In the genomic region with DNA sequence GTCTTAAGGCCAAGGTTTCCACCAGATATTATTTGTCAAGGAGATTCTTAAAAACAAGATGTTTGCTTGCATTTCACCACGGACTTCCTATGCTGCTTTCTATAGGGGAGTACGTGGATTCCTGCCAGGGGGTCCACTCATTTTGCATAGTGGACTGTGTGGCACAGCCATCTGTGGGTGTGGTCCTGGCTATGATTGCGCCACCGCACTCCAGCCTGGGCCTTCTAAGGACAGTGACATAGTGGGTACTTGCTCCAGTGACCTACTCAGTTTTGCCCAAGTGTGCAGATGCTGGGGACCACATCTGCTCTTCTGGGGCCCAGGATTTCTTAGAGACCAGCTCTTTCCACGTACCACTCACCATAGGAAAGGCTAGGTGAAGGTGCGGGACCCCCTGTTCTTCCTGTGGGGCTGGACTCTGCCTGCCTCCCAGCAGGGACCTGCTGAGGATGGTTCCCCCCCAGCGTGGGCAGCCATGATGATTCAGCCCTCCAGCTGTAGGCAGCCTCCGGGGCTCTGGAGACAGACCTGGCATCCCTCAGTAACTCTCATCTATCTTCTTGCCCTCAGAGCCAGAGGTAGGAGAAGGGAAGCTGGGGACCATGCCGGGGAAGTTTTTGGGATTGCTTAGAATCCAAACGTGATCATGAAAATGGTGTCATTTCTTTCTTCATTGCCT, we compare ENCODE assay signal across 11 cellular contexts. TPM values are rescaled to one million over a fixed set of nuclear protein-coding genes. Genes with fewer than 3 reads are reported as not detected.
DNase-seq lines count a peak whose midpoint lies in the region; ATAC-seq, FAIRE-seq and TF ChIP-seq lines count a peak whose summit lies in the region.
"Had no signal": no experiment of that assay in that cellular context is flagged by ENCODE, and none has a peak within 500 bp of the region (broad histone marks: within the 10 kb centered on the region; RNA-seq: fewer than 3 reads in every experiment).

No MANE protein-coding gene starts in this region.

- H3K79me2 ChIP-seq in K562 (ENCODE audit: control insufficient read depth, insufficient read depth, low read length): peaks cover 99% of the 10 kb centered on the region
- H3K79me2 ChIP-seq in mesendoderm (ENCODE audit: control insufficient read depth, insufficient read depth, low read length): peaks cover 68% of the 10 kb centered on the region

- no peak overlapping the region for H3K4ac ChIP-seq in mesendoderm (ENCODE audit: low read depth, low read length)

- CTCF ChIA-PET in A549 (lab: Yijun Ruan, JAX): interaction anchor here (1.0 to 2.9 kb wide), 4 partner anchors 50 to 83 kb away, joined by 3 to 9 read pairs (median 3); no protein-coding TSS in a partner anchor
- CTCF ChIA-PET in K562 (lab: Yijun Ruan, JAX; ENCODE audit: low intra/inter-chr PET ratio): no interaction called here

- no peak overlapping the region; a peak in 1 of 6 replicates for H3K27ac ChIP-seq in A549
- 0 out of 2 replicates have a peak overlapping the region, but pooled peaks have one; percentile 13 for H3K27ac ChIP-seq in HUES6 (ENCODE audit: low read depth, low read length)
- no peak overlapping the region; the same call in 2 of the 3 replicates for H3K27ac ChIP-seq in K562 (ENCODE audit: extremely low read depth, low read depth, low read length)
- no peak overlapping the region for H3K27ac ChIP-seq in mesendoderm (ENCODE audit: low read depth, low read length)
- H3K27ac ChIP-seq in uterus: no peak overlapping the region
- H3K27ac ChIP-seq: SJSA1 had no signal

- H3K27me3 ChIP-seq in HUES6 (ENCODE audit: control insufficient read depth, insufficient read depth, low read length): no peaks in the 10 kb centered on the region
- H3K27me3 ChIP-seq in K562 (ENCODE audit: control insufficient read depth in 2 of 2, insufficient read depth in 2 of 2, low read length in 2 of 2): no peaks in the 10 kb centered on the region; a peak in 1 of 5 replicates
- H3K27me3 ChIP-seq in mesendoderm (ENCODE audit: insufficient read depth, low read length, poor library complexity): no peaks in the 10 kb centered on the region
- no peaks in the 10 kb centered on the region for H3K27me3 ChIP-seq in uterus
- H3K27me3 ChIP-seq: SJSA1 had no signal

- no peak overlapping the region for H4K8ac ChIP-seq in mesendoderm (ENCODE audit: low read depth, low read length)

- peaks cover 8% of the 10 kb centered on the region for H3K79me1 ChIP-seq in mesendoderm (ENCODE audit: low read length)

- TF ChIP-seq CTCF in A549 (IDR thresholded peaks at IDR 0.05) (no peak), K562 (IDR thresholded peaks at IDR 0.05 in 2 of 3, conservative IDR thresholded peaks at IDR 0.05 in 1 of 3; ENCODE audit: insufficient read depth in 2 of 3, low read depth in 1 of 3, low read length in 3 of 3) (no peak), uterus (IDR thresholded peaks at IDR 0.05) (no peak)

- ATAC-seq in A549 (no peak), K562 (no peak), GM18519 (IDR thresholded peaks at IDR 0.05; ENCODE audit: low FRiP score, unreplicated experiment) (no peak)

- 87% methylated on average over 10 of the region's 10 CpGs for WGBS in A549 (ENCODE audit: missing lambda C conversion rate)
- 79% methylated on average over 10 of the region's 10 CpGs for whole genome bisulfite sequencing in K562 (ENCODE audit: insufficient coverage, low coverage, missing lambda C conversion rate)
- WGBS in mesendoderm (ENCODE audit: extremely low coverage, insufficient coverage, low lambda C conversion rate): no CpG with 5 or more reads among the region's 10 CpGs

- TF ChIP-seq EP300 in A549 (IDR thresholded peaks at IDR 0.05) (no peak), K562 (IDR thresholded peaks at IDR 0.05; ENCODE audit: low read length) (no peak)

- H3K9me3 ChIP-seq in A549: no peaks in the 10 kb centered on the region
- no peaks in the 10 kb centered on the region for H3K9me3 ChIP-seq in HUES6 (ENCODE audit: control insufficient read depth, insufficient read depth, low read depth, low read length)
- H3K9me3 ChIP-seq in K562 (replicated peaks; ENCODE audit: control insufficient read depth, insufficient read depth, low read depth, low read length): no peaks in the 10 kb centered on the region
- H3K9me3 ChIP-seq in uterus: no peaks in the 10 kb centered on the region
- H3K9me3 ChIP-seq: SJSA1 had no signal

- H3K36me3 ChIP-seq in HUES6 (ENCODE audit: control insufficient read depth, insufficient read depth, low read length) (no peaks in the 10 kb centered on the region), K562 (ENCODE audit: control insufficient read depth, insufficient read depth, low read length) (peaks cover 30% of the 10 kb centered on the region; the same call in 2 of the 3 replicates), mesendoderm (ENCODE audit: control insufficient read depth, insufficient read depth, low read length) (no peaks in the 10 kb centered on the region), uterus (no peaks in the 10 kb centered on the region)

- BruUV-seq in K562 (replicated peaks; lab: Mats Ljungman, UMichigan): no TSS peak

- no peak overlapping the region for H2BK120ac ChIP-seq in mesendoderm (ENCODE audit: low read depth, low read length)

- H2BK15ac ChIP-seq in mesendoderm (replicated peaks; ENCODE audit: low read depth): no peak overlapping the region

- TF ChIP-seq RAD21 in A549 (conservative IDR thresholded peaks at IDR 0.05 in 1 of 2, IDR thresholded peaks at IDR 0.05 in 1 of 2) (no peak), K562 (CRISPR knock-in tag; conservative IDR thresholded peaks at IDR 0.05 in 1 of 2, IDR thresholded peaks at IDR 0.05 in 1 of 2) (no peak)

- FAIRE-seq in A549 (lab: Jason Lieb, UNC) (no peak), K562 (lab: Jason Lieb, UNC) (no peak)
- FAIRE-seq: H54 had no signal

- H2AFZ ChIP-seq in K562 (ENCODE audit: low read depth, low read length): no peak overlapping the region

- H2AK5ac ChIP-seq in mesendoderm (ENCODE audit: low read length): no peak overlapping the region

- H2BK5ac ChIP-seq in mesendoderm (ENCODE audit: low read length): no peak overlapping the region

- peaks cover 49% of the 10 kb centered on the region for H4K20me1 ChIP-seq in K562 (replicated peaks; ENCODE audit: control insufficient read depth, insufficient read depth, low read length)

- H4K5ac ChIP-seq in mesendoderm (ENCODE audit: low read length): no peak overlapping the region

- no peak overlapping the region for H3K23ac ChIP-seq in mesendoderm (ENCODE audit: low read length)

- in situ Hi-C loops in K562 (cut with MboI): no loop called here

- H3K4me1 ChIP-seq in A549: peaks cover 49% of the 10 kb centered on the region
- H3K4me1 ChIP-seq in HUES6 (ENCODE audit: control insufficient read depth, insufficient read depth, low read length): peaks cover 61% of the 10 kb centered on the region
- peaks cover 35 to 45% of the 10 kb centered on the region in 2 experiments; a peak in 4 of 5 replicates for H3K4me1 ChIP-seq in K562 (replicated peaks in 1 of 2; ENCODE audit: control insufficient read depth in 2 of 2, insufficient read depth in 2 of 2, low read length in 2 of 2)
- peaks cover 30% of the 10 kb centered on the region for H3K4me1 ChIP-seq in mesendoderm (ENCODE audit: control insufficient read depth, low read depth, low read length)
- peaks cover 0 to under 1% of the 10 kb centered on the region in 2 donors for H3K4me1 ChIP-seq in uterus

- H3K18ac ChIP-seq in mesendoderm (ENCODE audit: low read length): peak overlapping the region; percentile 10

- H3K4me2 ChIP-seq in A549 (peak overlapping the region; percentile 51), K562 (ENCODE audit: insufficient read depth, low read length) (peak overlapping the region; percentile 100), mesendoderm (ENCODE audit: low read length) (peak overlapping the region; percentile 56)

- peak overlapping the region; percentile 97 for H3K56ac ChIP-seq in mesendoderm (ENCODE audit: low read length)

- H3K4me3 ChIP-seq in A549: no peak overlapping the region
- H3K4me3 ChIP-seq in HUES6 (ENCODE audit: low read depth, low read length): peak overlapping the region; percentile 96
- no peak overlapping the region for H3K4me3 ChIP-seq in K562
- H3K4me3 ChIP-seq in mesendoderm (ENCODE audit: low read length): no peak overlapping the region
- no peak overlapping the region for H3K4me3 ChIP-seq in uterus
- H3K4me3 ChIP-seq: SJSA1 had no signal

- POLR2A ChIA-PET in A549 (lab: Yijun Ruan, JAX) (no interaction called here), K562 (lab: Yijun Ruan, JAX) (interaction anchor here (8.8 kb wide), 1 partner anchor 12 kb away, joined by 92 read pairs; no protein-coding TSS in a partner anchor)

- H3K9ac ChIP-seq in HUES6 (ENCODE audit: low read length): no peak overlapping the region
- peak overlapping the region in 1 of 2 experiments; percentile 66; a peak in 1 of 4 replicates for H3K9ac ChIP-seq in K562 (ENCODE audit: insufficient read depth in 1 of 2, low read depth in 2 of 2, low read length in 2 of 2)
- peak overlapping the region; percentile 98 for H3K9ac ChIP-seq in mesendoderm (ENCODE audit: low read length)

- DNase-seq in A549 (ENCODE audit: low read depth in 1 of 2, low spot score in 1 of 2) (no peak), K562 (ENCODE audit: extremely low read depth in 1 of 4, low spot score in 3 of 4) (peak in 1 of 4 experiments; percentile 10), mesendoderm (no peak), dermis blood vessel endothelial cell (no peak), uterus (no peak)
- DNase-seq in activated effector memory CD4-positive, alpha-beta T cell treated with anti-CD3 and anti-CD28 coated beads, Interleukin-2, amount 50 U/mL, for 16 hours: no peak
- DNase-seq: Calu3 had no signal

- TF ChIP-seq POLR2A in A549 (IDR thresholded peaks at IDR 0.05; ENCODE audit: low read length) (no peak), K562 (conservative IDR thresholded peaks at IDR 0.05) (no peak), uterus (IDR thresholded peaks at IDR 0.05) (no peak)

- peaks cover 6% of the 10 kb centered on the region for H3K9me1 ChIP-seq in K562 (ENCODE audit: control insufficient read depth, insufficient read depth, low read length)

- intact Hi-C loops in K562 (cut with micrococcal nuclease): no loop called here
- intact Hi-C loops in uterus (cut with DNase I; ENCODE audit: low total_unique reads): no loop called here

RNA-seq across cellular contexts. Expression of gene HK1, which starts 42.9 kb away (rescaled TPM):
- polyA plus RNA-seq in A549 (2011; rRNA removed): 17.3 and 21.6 TPM in 2 replicates
- 15.7 and 17.5 TPM in 2 replicates for polyA plus RNA-seq in A549 (2012; cell fraction: cytosol; rRNA removed)
- 24.5 and 28.5 TPM in 2 replicates for polyA plus RNA-seq in A549 (2012; cell fraction: nucleus; rRNA removed)
- polyA plus RNA-seq in A549 (2017; fragmentation: RNase III; extraction: RNeasy Plus Mini Kit Qiagen cat#74134 plus additional on column Dnase treatment): 50.6 to 58.9 TPM (median 51.3 TPM) in 3 replicates
- polyA minus RNA-seq in A549 (2011; rRNA and poly(A)+ RNA removed): 23.5 and 27.1 TPM in 2 replicates
- total RNA-seq in K562 (2011; cell fraction: chromatin; rRNA removed; ENCODE audit: low replicate concordance): 146 and 195 TPM in 2 replicates
- total RNA-seq in K562 (2011; cell fraction: nucleolus; rRNA removed): 104 and 109 TPM in 2 replicates
- 111 and 114 TPM in 2 replicates for total RNA-seq in K562 (2011; cell fraction: nucleoplasm; rRNA removed)
- total RNA-seq in K562 (2014; rRNA removed): 309 and 365 TPM in 2 replicates
- 193 and 203 TPM in 2 replicates for total RNA-seq in K562 (2014; rRNA removed; fragmentation: Illumina TruSeq; extraction: Trizol)
- 186 and 188 TPM in 2 replicates for total RNA-seq in K562 (2015; rRNA removed; fragmentation: Illumina TruSeq; extraction: Trizol)
- total RNA-seq in K562 (2021): 369 and 422 TPM in 2 replicates
- polyA plus RNA-seq in K562 (2011; rRNA removed): 133 and 176 TPM in 2 replicates
- 163 and 167 TPM in 2 replicates for polyA plus RNA-seq in K562 (2011; cell fraction: cytosol; rRNA removed)
- polyA plus RNA-seq in K562 (2011; cell fraction: nucleus; rRNA removed): 84.0 and 115 TPM in 2 replicates
- polyA plus RNA-seq in K562 (2012): 265 and 370 TPM in 2 replicates
- 423 and 444 TPM in 2 replicates for polyA plus RNA-seq in K562 (2014; fragmentation: Illumina TruSeq; extraction: Trizol)
- polyA plus RNA-seq in K562 (2014; fragmentation: Nextera tagmentation; extraction: Ambion mirVana): 10 to 100 TPM; 29.2 to 34.6 TPM
- polyA plus RNA-seq in K562 (2014; rRNA removed): 239 and 256 TPM in 2 replicates
- polyA minus RNA-seq in K562 (2011; rRNA and poly(A)+ RNA removed): 362 and 462 TPM in 2 replicates
- 160 and 170 TPM in 2 replicates for polyA minus RNA-seq in K562 (2011; cell fraction: cytosol; rRNA and poly(A)+ RNA removed)
- polyA minus RNA-seq in K562 (2011; cell fraction: nucleus; rRNA and poly(A)+ RNA removed): 46.6 and 67.3 TPM in 2 replicates
- polyA plus RNA-seq in mesendoderm (2013, experiment 1 of 2): 114 TPM
- 114 TPM for polyA plus RNA-seq in mesendoderm (2013, experiment 2 of 2)
- 110 and 142 TPM in 2 replicates for total RNA-seq in dermis blood vessel endothelial cell
- total RNA-seq in uterus: 10 to 100 TPM; 17.9 to 77.6 (median 43.6) TPM

Comparison
In these comparisons a context has a peak if more than half of its experiments do, and no peak if none do; other contexts are left out.
1. Of the 35 proteins assayed by ChIP-seq in both K562 and A549: peak only in K562: SREBF2; only in A549: none; in both: none; in neither: 33; mixed calls (peak in some experiments, not most) for 1.